ENCODE assay signal across 14 cellular contexts in the genomic region with DNA sequence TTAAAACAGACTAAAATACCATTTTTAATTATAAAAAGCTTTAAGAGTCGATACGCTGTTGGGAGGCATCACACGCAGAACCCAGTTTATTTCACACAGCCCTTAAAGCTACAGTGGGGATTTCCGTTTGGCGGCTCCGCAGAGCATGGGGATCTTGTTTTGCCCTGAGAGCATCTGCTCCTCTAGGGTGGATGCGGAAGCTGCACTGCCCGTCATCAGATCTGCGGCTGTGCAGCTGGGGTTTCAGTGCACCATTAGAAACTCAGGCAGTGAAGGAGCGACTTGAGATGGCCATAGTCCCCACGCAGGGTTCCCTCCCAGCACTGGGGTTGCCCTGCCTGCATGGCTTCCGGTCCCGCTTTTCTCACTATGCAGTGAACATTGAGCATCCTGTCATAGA.
A peak's percentile ranks its signal among the peaks of the same experiment; 100 is the strongest.
DNase-seq lines count a peak whose midpoint lies in the region; ATAC-seq and TF ChIP-seq lines count a peak whose summit lies in the region.
"Had no signal": no experiment of that assay in that cellular context is flagged by ENCODE, and none has a peak within 500 bp of the region (broad histone marks: within the 10 kb centered on the region; RNA-seq: fewer than 3 reads in every experiment).

No MANE protein-coding gene starts in this region.

- no peak overlapping the region for H3K4me3 Mint-ChIP-seq in activated B cell treated with CpG ODN at 0.5 μM for 24 hours

- TF ChIP-seq CTCF in activated B cell treated with CpG ODN at 0.5 μM for 24 hours (IDR thresholded peaks at IDR 0.05), result no peak

- peaks cover 17% of the 10 kb centered on the region for H3K4me1 Mint-ChIP-seq in activated B cell treated with CpG ODN at 0.5 μM for 24 hours

- ATAC-seq in GM19025 (IDR thresholded peaks at IDR 0.05; ENCODE audit: low read depth, unreplicated experiment) (peak; percentile 72), activated B cell treated with CpG ODN at 0.5 μM for 24 hours (ENCODE audit: low read depth) (peak; percentile 71)

- H3K27ac Mint-ChIP-seq in activated B cell treated with CpG ODN at 0.5 μM for 24 hours, result no peak overlapping the region

- DNase-seq in activated B cell treated with CpG ODN at 0.5 μM for 24 hours, result no peak
- DNase-seq in posterior vena cava (ENCODE audit: low spot score), result peak; percentile 35
- DNase-seq in NCI-H345 treated with DMSO at 0.1 percent for 48 hours (lab: John Stamatoyannopoulos, UW; ENCODE audit: unreplicated experiment), result no peak
- no peak for DNase-seq in cortex of kidney (lab: John Stamatoyannopoulos, UW)
- no peak for DNase-seq in stimulated activated CD4-positive, alpha-beta T cell treated with anti-CD3 and anti-CD28 coated beads, Interleukin-1b, Interleukin-23, amount 100 ng/mL, for 48 hours
- no peak for DNase-seq in Ammon's horn (ENCODE audit: low spot score)
- DNase-seq: DMS 273 treated with DMSO at 0.1 percent for 48 hours, DND-41, NCI-H1417 treated with DMSO at 0.1 percent for 48 hours, NCI-H187 treated with DMSO at 0.1 percent for 48 hours, NCI-H226, NCI-H524 treated with DMSO at 0.1 percent for 48 hours, PC-9 had no signal

- H3K27me3 Mint-ChIP-seq in activated B cell treated with CpG ODN at 0.5 μM for 24 hours, result no peaks in the 10 kb centered on the region

- peaks cover 50% of the 10 kb centered on the region for H3K36me3 Mint-ChIP-seq in activated B cell treated with CpG ODN at 0.5 μM for 24 hours (ENCODE audit: low read depth)

- no peaks in the 10 kb centered on the region for H3K9me3 Mint-ChIP-seq in activated B cell treated with CpG ODN at 0.5 μM for 24 hours

- intact Hi-C loops in activated B cell treated with CpG ODN at 0.5 μM for 24 hours (cut with micrococcal nuclease) (no loop called here), posterior vena cava (cut with DNase I) (no loop called here)

- CTCF ChIA-PET in activated B cell treated with CpG ODN at 0.5 μM for 24 hours (lab: Charles Lee), result interaction anchor here (0.7 to 1.5 kb wide), 2 partner anchors 18 to 27 kb away, joined by 3 to 4 read pairs; no protein-coding TSS in a partner anchor

- POLR2A ChIA-PET in activated B cell treated with CpG ODN at 0.5 μM for 24 hours (lab: Charles Lee), result interaction anchor here (1.5 kb wide), 1 partner anchor 14 kb away, joined by 3 read pairs; no protein-coding TSS in a partner anchor
